ENCODE assay signal across 8 cellular contexts in genomic region chr5:16936150-16937022, GRCh38. TPM values are rescaled to one million over a fixed set of nuclear protein-coding genes. Genes with fewer than 3 reads are reported as not detected.
A peak's percentile ranks its signal among the peaks of the same experiment; 100 is the strongest.
DNase-seq lines count a peak whose midpoint lies in the region; ATAC-seq, FAIRE-seq and TF ChIP-seq lines count a peak whose summit lies in the region.

MYO10 (minus strand) TSS chr5:16936288; CDS start chr5:16935808, 480 bp downstream.

- H3K14ac ChIP-seq in IMR-90 (replicated peaks; ENCODE audit: low read depth, low read length), result peak within 1 kb of the TSS; percentile 95

- BruUV-seq in IMR-90 (replicated peaks; lab: Mats Ljungman, UMichigan), result no TSS peak

- TF ChIP-seq POLR2A in IMR-90 (IDR thresholded peaks at IDR 0.05; ENCODE audit: low read depth, low read length) (peak; percentile 96), adrenal gland (IDR thresholded peaks at IDR 0.05) (peak in 1 of 2 donors; percentile 19)

- H3K36me3 ChIP-seq in CD8-positive, alpha-beta T cell (ENCODE audit: insufficient read depth, low read length), result no peaks in the 10 kb centered on the region
- H3K36me3 ChIP-seq in IMR-90 (ENCODE audit: control insufficient read depth, insufficient read depth, low read length) (0 out of 2 replicates have a peak, but pooled peaks cover 2% of the 10 kb centered on the region), adrenal gland (replicated peaks in 1 of 2) (no peaks in the 10 kb centered on the region), pancreas (no peaks in the 10 kb centered on the region)

- dilution Hi-C loops in IMR-90 (cut with HindIII; ENCODE audit: low sequenced_read_pairs, unreplicated experiment), result no loop called here

- H2BK15ac ChIP-seq in IMR-90 (ENCODE audit: low read depth, low read length), result peak within 1 kb of the TSS; percentile 92; the same call in 2 of the 3 replicates

- peak within 1 kb of the TSS; percentile 76 for H4K91ac ChIP-seq in IMR-90 (ENCODE audit: insufficient read depth, low read depth, low read length)

- H2AFZ ChIP-seq in IMR-90 (replicated peaks; ENCODE audit: low read length, poor library complexity), result peak within 1 kb of the TSS; percentile 94

- H3K9me1 ChIP-seq in IMR-90 (ENCODE audit: insufficient read depth, low read length), result peaks cover 13% of the 10 kb centered on the region

- TF ChIP-seq RAD21 in IMR-90 (IDR thresholded peaks at IDR 0.05; ENCODE audit: low read length), result peak; percentile 27

- H3K27me3 ChIP-seq in CD8-positive, alpha-beta T cell (ENCODE audit: insufficient read depth, low read length), result peaks cover 6% of the 10 kb centered on the region
- H3K27me3 ChIP-seq in IMR-90 (ENCODE audit: control insufficient read depth, insufficient read depth, low read length) (no peaks in the 10 kb centered on the region), adrenal gland (peaks cover 23% of the 10 kb centered on the region), pancreas (no peaks in the 10 kb centered on the region)

- H4K5ac ChIP-seq in IMR-90 (ENCODE audit: low read depth, low read length), result peak within 1 kb of the TSS; percentile 83

- intact Hi-C loops in CD8-positive, alpha-beta T cell (cut with DNase I, micrococcal nuclease), result no loop called here
- intact Hi-C loops in IMR-90 (cut with micrococcal nuclease) (loop anchor here (1.0 to 5.0 kb wide), 2 partner anchors 176 to 249 kb away; no protein-coding TSS in a partner anchor), adrenal gland (cut with DNase I) (no loop called here), cardiac septum (cut with DNase I) (loop anchor here (5.0 kb wide), 2 partner anchors 141 to 149 kb away; no protein-coding TSS in a partner anchor), pancreas (cut with DNase I) (loop anchor here in 2 of 3 donors (10.0 kb wide), 2 partner anchors 122 to 198 kb away; no protein-coding TSS in a partner anchor)

- no peak within 1 kb of the TSS for H3K27ac ChIP-seq in CD8-positive, alpha-beta T cell (ENCODE audit: low read depth, low read length)
- peak within 1 kb of the TSS; percentile 99 for H3K27ac ChIP-seq in IMR-90 (ENCODE audit: insufficient read depth, low read length)
- H3K27ac ChIP-seq in adrenal gland, result peak within 1 kb of the TSS in 4 of 5 donors; percentile 57 to 86 (median 68)
- H3K27ac ChIP-seq in pancreas, result peak within 1 kb of the TSS; percentile 82 to 98 (median 94)

- POLR2A ChIA-PET in CD8-positive, alpha-beta T cell (lab: Charles Lee), result no interaction called here
- POLR2A ChIA-PET in IMR-90 (lab: Charles Lee; ENCODE audit: unreplicated experiment), result interaction anchor here (0.5 to 0.8 kb wide), 4 partner anchors 59 to 255 kb away, joined by 3 to 6 read pairs (median 4); no protein-coding TSS in a partner anchor

- peaks cover 0 to 28% of the 10 kb centered on the region in 2 experiments; a peak in 3 of 4 replicates for H3K79me1 ChIP-seq in IMR-90 (ENCODE audit: low read depth in 1 of 2, low read length in 2 of 2)

- H3K18ac ChIP-seq in IMR-90 (ENCODE audit: low read depth, low read length), result peak within 1 kb of the TSS; percentile 95

- H3K4me1 ChIP-seq in CD8-positive, alpha-beta T cell (ENCODE audit: insufficient read depth, low read length), result peaks cover 9% of the 10 kb centered on the region
- H3K4me1 ChIP-seq in IMR-90 (ENCODE audit: control insufficient read depth, insufficient read depth, low read length) (peaks cover 5% of the 10 kb centered on the region), adrenal gland (replicated peaks in 1 of 2) (peaks cover 9 to 13% of the 10 kb centered on the region in 2 donors), pancreas (peaks cover 11 to 22% (median 14%) of the 10 kb centered on the region in 3 donors)

- peak within 1 kb of the TSS; percentile 65 for H3K4me2 ChIP-seq in IMR-90 (ENCODE audit: low read depth, low read length)

- H2BK120ac ChIP-seq in IMR-90 (ENCODE audit: low read depth, low read length), result peak within 1 kb of the TSS; percentile 96

- peak within 1 kb of the TSS; percentile 98 for H3K9ac ChIP-seq in IMR-90 (ENCODE audit: low read depth, low read length)

- H4K20me1 ChIP-seq in IMR-90 (ENCODE audit: insufficient read depth, low read length), result peaks cover 43% of the 10 kb centered on the region

- no peak for TF ChIP-seq CTCF in CD8-positive, alpha-beta T cell (IDR thresholded peaks at IDR 0.05)
- TF ChIP-seq CTCF in IMR-90 (conservative IDR thresholded peaks at IDR 0.05; ENCODE audit: low read depth, low read length) (no peak), adrenal gland (IDR thresholded peaks at IDR 0.05) (no peak), pancreas (IDR thresholded peaks at IDR 0.05) (no peak)

- no peaks in the 10 kb centered on the region for H3K9me3 Mint-ChIP-seq in CD8-positive, alpha-beta T cell

- peak within 1 kb of the TSS; percentile 94 for H2AK9ac ChIP-seq in IMR-90 (replicated peaks; ENCODE audit: low read depth, low read length, poor library complexity)

- peak within 1 kb of the TSS; percentile 83 for H2AK5ac ChIP-seq in IMR-90 (ENCODE audit: low read depth, low read length)

- FAIRE-seq in pancreas (lab: Jason Lieb, UNC) (no peak), urothelium cell line (lab: Jason Lieb, UNC) (no peak)

- peak within 1 kb of the TSS; percentile 75 for H3K4me3 Mint-ChIP-seq in CD8-positive, alpha-beta T cell

- H3K36me3 Mint-ChIP-seq in CD8-positive, alpha-beta T cell, result no peaks in the 10 kb centered on the region

- H3K23ac ChIP-seq in IMR-90 (ENCODE audit: low read depth, low read length), result peak within 1 kb of the TSS; percentile 94

- peaks cover 58% of the 10 kb centered on the region for H3K27me3 Mint-ChIP-seq in CD8-positive, alpha-beta T cell (ENCODE audit: low read depth)

- no peak within 1 kb of the TSS for H3K27ac Mint-ChIP-seq in CD8-positive, alpha-beta T cell

- peak within 1 kb of the TSS; percentile 38 for H3K4me3 ChIP-seq in CD8-positive, alpha-beta T cell (ENCODE audit: low read depth, low read length)
- H3K4me3 ChIP-seq in IMR-90 (ENCODE audit: insufficient read depth, low read depth, low read length) (peak within 1 kb of the TSS; percentile 85), adrenal gland (peak within 1 kb of the TSS; percentile 45 to 76 (median 66)), pancreas (peak within 1 kb of the TSS; percentile 62 to 95 (median 80))

- peak within 1 kb of the TSS; percentile 86 for H2BK20ac ChIP-seq in IMR-90 (ENCODE audit: low read depth, low read length)

- H4K8ac ChIP-seq in IMR-90 (ENCODE audit: low read depth in 2 of 2, low read length in 2 of 2), result peak within 1 kb of the TSS; percentile 42 to 92

- peak within 1 kb of the TSS; percentile 90 for H2BK5ac ChIP-seq in IMR-90 (ENCODE audit: low read depth, low read length, poor library complexity, severe bottlenecking)

- in situ Hi-C loops in IMR-90 (cut with MboI; ENCODE audit: low sequenced_read_pairs), result no loop called here

- H3K56ac ChIP-seq in IMR-90 (ENCODE audit: extremely low read depth, insufficient read depth, low read length), result peak within 1 kb of the TSS; percentile 95

- DNase-seq in CD8-positive, alpha-beta T cell, result peak in 4 of 7 experiments; percentile 10 to 24 (median 17)
- peak; percentile 80 for DNase-seq in IMR-90
- DNase-seq in adrenal gland, result peak; percentile 73 to 89 (median 75)
- peak; percentile 94 for DNase-seq in cardiac septum (ENCODE audit: low spot score)
- peak; percentile 73 to 100 (median 90) for DNase-seq in pancreas
- DNase-seq in urothelium cell line (ENCODE audit: low spot score), result peak; percentile 35

- peak within 1 kb of the TSS; percentile 92 for H3K4ac ChIP-seq in IMR-90 (ENCODE audit: low read depth, low read length)

- peaks cover 16% of the 10 kb centered on the region for H3K4me1 Mint-ChIP-seq in CD8-positive, alpha-beta T cell (ENCODE audit: low read depth)

- ATAC-seq in CD8-positive, alpha-beta T cell, result peak; percentile 38
- ATAC-seq in GM21390 (IDR thresholded peaks at IDR 0.05; ENCODE audit: unreplicated experiment), result peak; percentile 67
- peak; percentile 81 for ATAC-seq in IMR-90 (ENCODE audit: low read depth)
- peak; percentile 73 for ATAC-seq in SK-N-SH treated with all-trans-retinoic acid at 6 μM for 48 hours
- peak; percentile 74 to 86 (median 84) for ATAC-seq in pancreas

- no peaks in the 10 kb centered on the region for H3K9me3 ChIP-seq in CD8-positive, alpha-beta T cell (ENCODE audit: low read length)
- H3K9me3 ChIP-seq in IMR-90 (ENCODE audit: control insufficient read depth, insufficient read depth, low read length), result no peaks in the 10 kb centered on the region
- H3K9me3 ChIP-seq in adrenal gland (replicated peaks in 1 of 3), result no peaks in the 10 kb centered on the region
- no peaks in the 10 kb centered on the region for H3K9me3 ChIP-seq in pancreas

- CTCF ChIA-PET in CD8-positive, alpha-beta T cell (lab: Charles Lee), result no interaction called here
- CTCF ChIA-PET in IMR-90 (lab: Yijun Ruan, JAX), result interaction anchor here (1.2 to 1.6 kb wide), 3 partner anchors 12 to 254 kb away, joined by 5 to 8 read pairs (median 5); no protein-coding TSS in a partner anchor

- WGBS in IMR-90 (ENCODE audit: extremely low coverage in 2 of 2, insufficient read length in 1 of 2), 2 experiments, result 1% methylated on average over 27 of the region's 71 CpGs; no CpG with 5 or more reads in 1 of the 2 experiments
- WGBS in adrenal gland, 4 donors, result 0 to 4% (median 1%) methylated on average over 18 to 71 of the region's 71 CpGs
- WGBS in pancreas, 2 donors, result 0 to 1% methylated on average over 57 to 71 of the region's 71 CpGs

TF ChIP-seq in IMR-90, 13 proteins besides CTCF, POLR2A, EP300 and RAD21 (continues in another document):
- TF ChIP-seq RCOR1 (IDR thresholded peaks at IDR 0.05; ENCODE audit: insufficient replicate concordance, low read length), result peak; percentile 23
- no peak for TF ChIP-seq FOS (IDR thresholded peaks at IDR 0.05; ENCODE audit: low read depth, low read length)
- TF ChIP-seq NFE2L2 (IDR thresholded peaks at IDR 0.05; ENCODE audit: low read depth, low read length), result no peak

TF ChIP-seq in SK-N-SH treated with all-trans-retinoic acid at 6 μM for 48 hours, 23 proteins besides CTCF, POLR2A, EP300 and RAD21:
- TF ChIP-seq BACH2 (CRISPR knock-in tag; IDR thresholded peaks at IDR 0.05; ENCODE audit: borderline replicate concordance) (no peak), RARB (CRISPR knock-in tag; IDR thresholded peaks at IDR 0.05) (no peak), PPARA (CRISPR knock-in tag; IDR thresholded peaks at IDR 0.05; ENCODE audit: borderline replicate concordance) (no peak), ISL1 (CRISPR knock-in tag; IDR thresholded peaks at IDR 0.05) (no peak), ARNTL (CRISPR knock-in tag; IDR thresholded peaks at IDR 0.05; ENCODE audit: borderline replicate concordance, low read depth) (no peak), ZNF70 (CRISPR knock-in tag; IDR thresholded peaks at IDR 0.05) (no peak), GLIS3 (CRISPR knock-in tag; IDR thresholded peaks at IDR 0.05) (no peak)

RNA-seq across cellular contexts. Expression of gene MYO10, which starts in this region (rescaled TPM):
- total RNA-seq in CD8-positive, alpha-beta T cell, result not detected
- total RNA-seq in IMR-90 (2012; rRNA removed) (93.0 and 115 TPM in 2 replicates), adrenal gland (10 to 100 TPM in 5 of 8 donors, 1 to 10 TPM in 3; 5.5 to 38.9 (median 12.1) TPM), cardiac septum (4.6 TPM), pancreas (10 to 100 TPM; 23.8 to 47.3 (median 38.6) TPM)
- polyA plus RNA-seq in IMR-90 (2012; rRNA removed) (39.9 and 41.9 TPM in 2 replicates), adrenal gland (1 to 10 TPM; 2.2 to 6.8 (median 4.0) TPM), pancreas (10 to 100 TPM; 11.5 to 17.5 TPM)
- 30.6 and 53.6 TPM in 2 replicates for polyA plus RNA-seq in IMR-90 (2012; cell fraction: cytosol; rRNA removed)
- 35.4 and 54.4 TPM in 2 replicates for polyA plus RNA-seq in IMR-90 (2012; cell fraction: nucleus; rRNA removed; ENCODE audit: low replicate concordance)

Comparison
In these comparisons a context has a peak if more than half of its experiments do, and no peak if none do; other contexts are left out.
1. Peak in DNase-seq, ATAC-seq and H3K4me3 ChIP-seq in CD8-positive, alpha-beta T cell; RNA of the gene not detected or under 1 TPM.
2. DNase-seq: peak in every context shown above with its lines; median percentile 94 in cardiac septum; 90 in pancreas; 80 in IMR-90; 75 in adrenal gland; 35 in urothelium cell line; 17 in CD8-positive, alpha-beta T cell.
3. intact Hi-C loops: an anchor here in IMR-90 (1.0 to 5.0 kb wide), cardiac septum (5.0 kb wide) and pancreas (10.0 kb wide); none called in CD8-positive, alpha-beta T cell and adrenal gland.